Comparison of ENCODE assay signal across 27 cellular contexts in the genomic region with DNA sequence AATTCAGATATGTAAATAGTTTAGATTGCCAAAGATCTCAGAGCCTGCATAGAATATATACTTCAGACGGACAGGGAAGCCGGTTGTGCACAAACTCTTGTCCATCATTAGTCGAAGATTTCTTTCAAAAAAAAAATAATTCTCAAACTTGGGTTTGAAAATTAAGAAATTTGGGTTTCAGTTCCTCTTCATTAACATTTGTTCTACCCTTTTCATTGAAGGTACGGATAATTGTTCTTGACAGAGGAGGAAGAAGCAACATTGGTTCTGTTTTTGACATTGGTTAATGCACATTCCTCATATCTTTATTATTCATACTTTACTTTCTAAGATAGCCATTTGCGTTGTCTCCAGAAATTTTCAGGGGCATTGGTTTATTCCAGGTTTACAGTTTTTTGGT.
"Had no signal": no experiment of that assay in that cellular context is flagged by ENCODE, and none has a peak within 500 bp of the region (broad histone marks: within the 10 kb centered on the region; RNA-seq: fewer than 3 reads in every experiment).

No MANE protein-coding gene starts in this region.

- H3K9ac ChIP-seq: neural progenitor cell, parathyroid adenoma had no signal

- H3K4me1 Mint-ChIP-seq: natural killer cell; nephron; neural progenitor cell; stimulated activated effector memory CD8-positive, alpha-beta T cell treated with anti-CD3 and anti-CD28 coated beads, Interleukin-12 subunit alpha, Interleukin-12 subunit beta, amount 100 ng/mL, for 72 hours; stimulated activated naive B cell treated with anti-CD40 and anti-IgM and Interleukin-4, amounts not matched to agents 10 μg/mL and 1 μg/mL and 100 μg/mL, for 72 hours had no signal

- H3K79me2 ChIP-seq: parathyroid adenoma had no signal

- H2AFZ ChIP-seq: neural progenitor cell, parathyroid adenoma had no signal

- H3K9me3 ChIP-seq: ovary, right lobe of liver, sigmoid colon, stomach, thoracic aorta, thyroid gland, tibial nerve, upper lobe of left lung, uterus had no signal

- H3K36me3 Mint-ChIP-seq: natural killer cell; neural progenitor cell; stimulated activated effector memory CD8-positive, alpha-beta T cell treated with anti-CD3 and anti-CD28 coated beads, Interleukin-12 subunit alpha, Interleukin-12 subunit beta, amount 100 ng/mL, for 72 hours; stimulated activated naive B cell treated with anti-CD40 and anti-IgM and Interleukin-4, amounts not matched to agents 10 μg/mL and 1 μg/mL and 100 μg/mL, for 72 hours had no signal

- H3K9me3 Mint-ChIP-seq: natural killer cell; nephron; neural progenitor cell; stimulated activated effector memory CD8-positive, alpha-beta T cell treated with anti-CD3 and anti-CD28 coated beads, Interleukin-12 subunit alpha, Interleukin-12 subunit beta, amount 100 ng/mL, for 72 hours; stimulated activated naive CD8-positive, alpha-beta T cell treated with anti-CD3 and anti-CD28 coated beads, Interleukin-15, Interleukin-2, amounts not matched to agents 100 ng/mL and 50 ng/mL, for 24 hours had no signal

- H3K27me3 Mint-ChIP-seq: progenitor cell of endocrine pancreas had no signal

- H3K27ac Mint-ChIP-seq: natural killer cell; nephron; neural progenitor cell; progenitor cell of endocrine pancreas; stimulated activated effector memory CD8-positive, alpha-beta T cell treated with anti-CD3 and anti-CD28 coated beads, Interleukin-12 subunit alpha, Interleukin-12 subunit beta, amount 100 ng/mL, for 72 hours; stimulated activated naive B cell treated with anti-CD40 and anti-IgM and Interleukin-4, amounts not matched to agents 10 μg/mL and 1 μg/mL and 100 μg/mL, for 72 hours; stimulated activated naive CD8-positive, alpha-beta T cell treated with anti-CD3 and anti-CD28 coated beads, Interleukin-15, Interleukin-2, amounts not matched to agents 100 ng/mL and 50 ng/mL, for 24 hours had no signal

- H3K36me3 ChIP-seq: neural progenitor cell, ovary, right lobe of liver, sigmoid colon, stomach, thoracic aorta, thyroid gland, tibial nerve, upper lobe of left lung, uterus had no signal

- ATAC-seq: natural killer cell; psoas muscle; right cardiac atrium; right lobe of liver; stimulated activated effector memory CD8-positive, alpha-beta T cell treated with anti-CD3 and anti-CD28 coated beads, Interleukin-12 subunit alpha, Interleukin-12 subunit beta, amount 100 ng/mL, for 72 hours; stimulated activated naive B cell treated with anti-CD40 and anti-IgM and Interleukin-4, amounts not matched to agents 10 μg/mL and 1 μg/mL and 100 μg/mL, for 72 hours had no signal

- FAIRE-seq: small intestine had no signal

- H3K4me3 ChIP-seq: neural progenitor cell, ovary, psoas muscle, right lobe of liver, sigmoid colon, stomach, thoracic aorta, thyroid gland, tibial nerve, upper lobe of left lung, uterus had no signal

- H3K27me3 ChIP-seq: neural progenitor cell, ovary, right lobe of liver, sigmoid colon, stomach, thyroid gland, tibial nerve, upper lobe of left lung, uterus had no signal

- H3K4me1 ChIP-seq: neural progenitor cell, parathyroid adenoma, psoas muscle, right lobe of liver, sigmoid colon, stomach, thyroid gland, upper lobe of left lung, uterus had no signal

- DNase-seq: natural killer cell; occipital lobe; ovary; psoas muscle; right cardiac atrium; right lobe of liver; sigmoid colon; small intestine; stimulated activated CD4-positive, alpha-beta T cell treated with anti-CD3 and anti-CD28 coated beads, Interleukin-15, amount 100 ng/mL, for 24 hours; stimulated activated CD4-positive, alpha-beta T cell treated with anti-CD3 and anti-CD28 coated beads, Interleukin-2, amount 100 ng/mL, for 24 hours; stimulated activated CD4-positive, alpha-beta T cell treated with anti-CD3 and anti-CD28 coated beads, Interleukin-2, amount 100 ng/mL, for 48 hours; stimulated activated CD4-positive, alpha-beta T cell treated with anti-CD3 and anti-CD28 coated beads, Interleukin-4, amount 100 ng/mL, for 24 hours; stimulated activated naive B cell treated with anti-CD40 and anti-IgM and Interleukin-4, amounts not matched to agents 10 μg/mL and 1 μg/mL and 100 μg/mL, for 72 hours; stimulated activated naive CD4-positive, alpha-beta T cell treated with Interleukin-2 at 50 U/mL for 16 hours; stomach; thyroid gland; trophoblast cell; uterus had no signal

- H3K27ac ChIP-seq: neural progenitor cell, ovary, parathyroid adenoma, psoas muscle, right lobe of liver, sigmoid colon, stomach, thoracic aorta, thyroid gland, tibial nerve, upper lobe of left lung, uterus had no signal

- H3K4me3 Mint-ChIP-seq: natural killer cell; nephron; neural progenitor cell; stimulated activated effector memory CD8-positive, alpha-beta T cell treated with anti-CD3 and anti-CD28 coated beads, Interleukin-12 subunit alpha, Interleukin-12 subunit beta, amount 100 ng/mL, for 72 hours; stimulated activated naive B cell treated with anti-CD40 and anti-IgM and Interleukin-4, amounts not matched to agents 10 μg/mL and 1 μg/mL and 100 μg/mL, for 72 hours; stimulated activated naive CD8-positive, alpha-beta T cell treated with anti-CD3 and anti-CD28 coated beads, Interleukin-15, Interleukin-2, amounts not matched to agents 100 ng/mL and 50 ng/mL, for 24 hours had no signal

- H3K4me2 ChIP-seq: neural progenitor cell had no signal
